15 cellular contexts compared by ENCODE assay signal in the genomic region with DNA sequence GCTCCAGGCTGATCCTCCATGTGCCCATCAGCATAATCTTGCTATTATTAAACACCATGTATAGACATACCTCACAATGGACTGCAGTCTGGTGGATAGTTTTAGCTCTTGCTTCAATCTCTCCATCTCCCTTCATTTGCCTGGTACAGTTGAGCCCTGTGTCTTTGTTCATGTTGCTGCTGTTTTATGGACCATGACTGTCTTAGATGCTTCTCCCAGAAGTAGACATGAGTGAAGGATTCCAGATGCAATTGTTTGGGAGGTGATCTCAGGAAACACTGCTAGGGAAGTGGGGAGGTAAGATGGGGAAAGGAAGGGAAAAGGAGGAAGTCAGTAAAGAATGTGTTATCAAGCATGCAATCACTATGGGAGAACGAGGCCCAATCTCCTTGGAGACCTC. TPM values are rescaled to one million over a fixed set of nuclear protein-coding genes. Genes with fewer than 3 reads are reported as not detected.
DNase-seq lines count a peak whose midpoint lies in the region; ATAC-seq and TF ChIP-seq lines count a peak whose summit lies in the region.
"Had no signal": no experiment of that assay in that cellular context is flagged by ENCODE, and none has a peak within 500 bp of the region (broad histone marks: within the 10 kb centered on the region; RNA-seq: fewer than 3 reads in every experiment).

No MANE protein-coding gene starts in this region.

- peak overlapping the region; percentile 59; the same call in 1 of the 2 replicates for H2AFZ ChIP-seq in Loucy (ENCODE audit: low read length)

- no peaks in the 10 kb centered on the region for H3K36me3 Mint-ChIP-seq in endodermal cell (ENCODE audit: low read depth)
- no peaks in the 10 kb centered on the region for H3K36me3 Mint-ChIP-seq in T-helper 2 cell treated with Interferon-gamma antibody and Interleukin-4, amounts not matched to agents 5 μg/mL and 100 μg/mL, for 36 hours (ENCODE audit: low read depth)
- H3K36me3 Mint-ChIP-seq: CD4-positive, alpha-beta memory T cell had no signal

- no peak for ATAC-seq in GM19455 (IDR thresholded peaks at IDR 0.05; ENCODE audit: unreplicated experiment)

- H3K4me2 ChIP-seq in BLaER1 treated with 17β-estradiol and CSF1 and Interleukin-3, amounts not matched to agents 10 nM and 100 nM: peak overlapping the region; percentile 3 to 57 (median 21); a peak in 13 of 22 replicates
- H3K4me2 ChIP-seq in Loucy (ENCODE audit: low read depth, low read length, poor library complexity, severe bottlenecking): peak overlapping the region; percentile 31

- H3K27ac Mint-ChIP-seq in endodermal cell: no peak overlapping the region
- no peak overlapping the region for H3K27ac Mint-ChIP-seq in T-helper 2 cell treated with Interferon-gamma antibody and Interleukin-4, amounts not matched to agents 5 μg/mL and 100 μg/mL, for 36 hours

- DNase-seq in endodermal cell: peak; percentile 15
- DNase-seq in cerebellar nuclear complex (lab: John Stamatoyannopoulos, UW): no peak
- DNase-seq in T-helper 2 cell treated with Interferon-gamma antibody and Interleukin-4, amounts not matched to agents 5 μg/mL and 100 μg/mL, for 36 hours (ENCODE audit: low spot score): no peak
- DNase-seq: ACHN; C1 segment of cervical spinal cord; CD4-positive, alpha-beta memory T cell; DND-41; GDM1; HCEC 1CT; IMR-90; KG1 had no signal

- H3K79me2 ChIP-seq in Loucy (ENCODE audit: insufficient read depth, low read length): no peaks in the 10 kb centered on the region

- no peak overlapping the region for H3K4me3 Mint-ChIP-seq in endodermal cell
- H3K4me3 Mint-ChIP-seq in T-helper 2 cell treated with Interferon-gamma antibody and Interleukin-4, amounts not matched to agents 5 μg/mL and 100 μg/mL, for 36 hours: no peak overlapping the region
- H3K4me3 Mint-ChIP-seq: CD4-positive, alpha-beta memory T cell had no signal

- H3K9me3 ChIP-seq in BLaER1 treated with 17β-estradiol and CSF1 and Interleukin-3, amounts not matched to agents 10 nM and 100 nM (replicated peaks in 1 of 11): no peaks in the 10 kb centered on the region
- H3K9me3 ChIP-seq in Loucy (ENCODE audit: insufficient read depth, low read depth, low read length) (no peaks in the 10 kb centered on the region), endodermal cell (ENCODE audit: control insufficient read depth, low read length) (no peaks in the 10 kb centered on the region), mesodermal cell (ENCODE audit: control insufficient read depth, low read length) (no peaks in the 10 kb centered on the region)

- H3K4me1 Mint-ChIP-seq in endodermal cell: peaks cover 29% of the 10 kb centered on the region
- H3K4me1 Mint-ChIP-seq in T-helper 2 cell treated with Interferon-gamma antibody and Interleukin-4, amounts not matched to agents 5 μg/mL and 100 μg/mL, for 36 hours (ENCODE audit: low read depth): peaks cover 9% of the 10 kb centered on the region

- peaks cover 10 to 23% (median 16%) of the 10 kb centered on the region in 10 experiments; a peak in 17 of 20 replicates for H3K4me1 ChIP-seq in BLaER1 treated with 17β-estradiol and CSF1 and Interleukin-3, amounts not matched to agents 10 nM and 100 nM
- H3K4me1 ChIP-seq in Loucy (ENCODE audit: insufficient read depth, low read length, poor library complexity, severe bottlenecking) (peaks cover 48% of the 10 kb centered on the region), endodermal cell (ENCODE audit: control insufficient read depth, insufficient read depth, low read length) (peaks cover 11% of the 10 kb centered on the region), mesodermal cell (ENCODE audit: control insufficient read depth, insufficient read depth, low read length, poor library complexity, severe bottlenecking) (no peaks in the 10 kb centered on the region)

- no peaks in the 10 kb centered on the region; a peak in 1 of 22 replicates for H4K20me1 ChIP-seq in BLaER1 treated with 17β-estradiol and CSF1 and Interleukin-3, amounts not matched to agents 10 nM and 100 nM
- no peaks in the 10 kb centered on the region for H4K20me1 ChIP-seq in Loucy (ENCODE audit: insufficient read depth, low read length, poor library complexity, severe bottlenecking)

- TF ChIP-seq CTCF in Loucy (conservative IDR thresholded peaks at IDR 0.05; ENCODE audit: low read length) (no peak), endodermal cell (conservative IDR thresholded peaks at IDR 0.05) (no peak)

- no peaks in the 10 kb centered on the region for H3K36me3 ChIP-seq in BLaER1 treated with 17β-estradiol and CSF1 and Interleukin-3, amounts not matched to agents 10 nM and 100 nM
- no peaks in the 10 kb centered on the region for H3K36me3 ChIP-seq in Loucy (ENCODE audit: insufficient read depth, low read length)
- no peaks in the 10 kb centered on the region for H3K36me3 ChIP-seq in endodermal cell (ENCODE audit: control insufficient read depth, insufficient read depth, low read length)
- no peaks in the 10 kb centered on the region for H3K36me3 ChIP-seq in mesodermal cell (ENCODE audit: control insufficient read depth, insufficient read depth, low read length)

- H3K4me3 ChIP-seq in BLaER1 treated with 17β-estradiol and CSF1 and Interleukin-3, amounts not matched to agents 10 nM and 100 nM: no peak overlapping the region
- H3K4me3 ChIP-seq in Loucy (ENCODE audit: low read length, poor library complexity, severe bottlenecking): no peak overlapping the region
- no peak overlapping the region for H3K4me3 ChIP-seq in endodermal cell (ENCODE audit: low read length)
- H3K4me3 ChIP-seq in mesodermal cell (ENCODE audit: extremely low read depth, insufficient read depth, low read length, poor library complexity, severe bottlenecking): no peak overlapping the region

- H3K9me2 ChIP-seq in Loucy (replicated peaks; ENCODE audit: low read depth, low read length): no peaks in the 10 kb centered on the region

- no peaks in the 10 kb centered on the region for H3K9me3 Mint-ChIP-seq in endodermal cell
- no peaks in the 10 kb centered on the region for H3K9me3 Mint-ChIP-seq in T-helper 2 cell treated with Interferon-gamma antibody and Interleukin-4, amounts not matched to agents 5 μg/mL and 100 μg/mL, for 36 hours

- no peak overlapping the region for H3K9ac ChIP-seq in BLaER1 treated with 17β-estradiol and CSF1 and Interleukin-3, amounts not matched to agents 10 nM and 100 nM
- H3K9ac ChIP-seq in Loucy (ENCODE audit: low read depth, low read length, poor library complexity, severe bottlenecking) (no peak overlapping the region), endodermal cell (ENCODE audit: extremely low read depth, low read length, poor library complexity, severe bottlenecking) (no peak overlapping the region)

- H3K27ac ChIP-seq in BLaER1 treated with 17β-estradiol and CSF1 and Interleukin-3, amounts not matched to agents 10 nM and 100 nM: no peak overlapping the region
- no peak overlapping the region for H3K27ac ChIP-seq in endodermal cell (ENCODE audit: low read depth, low read length)
- peak overlapping the region; percentile 5 for H3K27ac ChIP-seq in mesodermal cell (ENCODE audit: low read depth, low read length, severe bottlenecking)

- H3K27me3 ChIP-seq in BLaER1 treated with 17β-estradiol and CSF1 and Interleukin-3, amounts not matched to agents 10 nM and 100 nM: no peaks in the 10 kb centered on the region
- H3K27me3 ChIP-seq in Loucy (ENCODE audit: insufficient read depth, low read length, poor library complexity, severe bottlenecking) (no peaks in the 10 kb centered on the region), endodermal cell (ENCODE audit: control insufficient read depth, insufficient read depth, low read length, poor library complexity, severe bottlenecking) (no peaks in the 10 kb centered on the region)

- H3K27me3 Mint-ChIP-seq in endodermal cell (ENCODE audit: insufficient read depth): peaks cover 4% of the 10 kb centered on the region
- H3K27me3 Mint-ChIP-seq in T-helper 2 cell treated with Interferon-gamma antibody and Interleukin-4, amounts not matched to agents 5 μg/mL and 100 μg/mL, for 36 hours (ENCODE audit: low read depth): peaks cover 3% of the 10 kb centered on the region

- no peaks in the 10 kb centered on the region for H3F3A ChIP-seq in Loucy (ENCODE audit: low read depth)

- WGBS in endodermal cell (ENCODE audit: insufficient coverage in 1 of 2, insufficient read length in 1 of 2), 2 experiments: 80 to 96% methylated on average over 1 of the region's 1 CpG
- 100% methylated on average over 1 of the region's 1 CpG; no CpG with 5 or more reads in 1 of the 2 experiments for WGBS in mesodermal cell (ENCODE audit: insufficient coverage in 2 of 2), 2 experiments

RNA-seq across cellular contexts. Expression of gene CTNNB1, which starts 36.3 kb away (rescaled TPM):
- 100 to 1,000 TPM; 420 to 534 TPM for total RNA-seq in endodermal cell
- polyA plus RNA-seq in endodermal cell (2013, experiment 1 of 2): 492 TPM
- 458 TPM for polyA plus RNA-seq in endodermal cell (2013, experiment 2 of 2)
- 417 TPM for polyA plus RNA-seq in mesodermal cell (2013, experiment 1 of 2)
- 376 TPM for polyA plus RNA-seq in mesodermal cell (2013, experiment 2 of 2)
